ENCODE assay signal across 8 cellular contexts in the genomic region with DNA sequence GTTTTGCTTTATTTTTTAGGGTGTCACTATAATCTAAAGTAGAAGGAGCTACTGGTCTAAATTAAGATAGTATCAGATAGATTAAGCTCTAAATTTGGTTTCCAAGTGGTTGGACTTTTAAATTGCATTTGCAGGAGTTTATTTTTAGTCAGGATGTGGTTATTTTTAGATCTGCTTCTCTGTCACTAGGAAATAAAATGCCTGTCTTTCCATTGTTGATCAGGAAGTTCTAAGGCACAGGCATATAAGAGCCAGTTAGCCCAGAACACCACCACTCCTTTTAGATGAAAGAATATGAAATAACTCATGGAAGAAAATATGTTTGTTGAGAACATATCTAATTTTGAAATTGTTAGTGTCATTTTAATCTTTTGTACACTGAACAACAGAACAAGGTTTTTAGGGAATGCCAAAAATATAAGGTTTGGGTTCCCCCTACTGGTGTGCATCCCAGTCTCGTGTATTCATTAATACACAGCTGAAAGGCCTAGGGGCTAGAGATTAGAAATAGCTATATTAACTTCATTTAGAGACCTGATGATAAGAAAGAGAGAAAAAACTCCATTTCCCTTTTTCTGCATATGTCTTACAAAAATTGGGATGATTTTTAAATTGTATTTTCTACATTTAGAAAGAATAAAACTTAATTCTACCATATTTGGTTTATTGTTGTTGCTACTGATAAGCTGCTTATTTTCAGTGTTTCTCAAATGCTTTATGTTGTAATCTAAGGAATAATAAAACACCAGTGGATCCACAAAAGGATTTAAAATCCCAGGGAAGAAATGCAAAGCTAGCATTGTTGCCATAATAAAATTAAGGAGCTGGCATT.
DNase-seq lines count a peak whose midpoint lies in the region; ATAC-seq, FAIRE-seq and TF ChIP-seq lines count a peak whose summit lies in the region.

No MANE protein-coding gene starts in this region.

- H3K27me3 Mint-ChIP-seq in activated CD4-positive, alpha-beta T cell treated with anti-CD3 and anti-CD28 coated beads, Interleukin-2, amount 10 ng/mL, durations not matched to agents 7 days and 5 days, result no peaks in the 10 kb centered on the region
- no peaks in the 10 kb centered on the region for H3K27me3 Mint-ChIP-seq in activated T-helper 2 cell treated with anti-CD3 and anti-CD28 coated beads, Interferon-gamma antibody, Interleukin-2, Interleukin-4, amounts not matched to agents 10 μg/mL and 5 μg/mL and 100 μg/mL, durations not matched to agents 14 hours and 24 hours and 36 hours (ENCODE audit: low read depth)

- peak; percentile 60 for TF ChIP-seq CTCF in GM10266 (IDR thresholded peaks at IDR 0.05; ENCODE audit: control insufficient read depth, insufficient read depth, low read depth, missing control alignments)
- TF ChIP-seq CTCF in foreskin keratinocyte (conservative IDR thresholded peaks at IDR 0.05), result peak; percentile 79
- TF ChIP-seq CTCF in pancreas (IDR thresholded peaks at IDR 0.05), result peak in 3 of 4 donors; percentile 25 to 38 (median 34)

- H3K27me3 ChIP-seq in foreskin keratinocyte (no peaks in the 10 kb centered on the region), pancreas (no peaks in the 10 kb centered on the region)

- no peaks in the 10 kb centered on the region for H3K36me3 Mint-ChIP-seq in activated CD4-positive, alpha-beta T cell treated with anti-CD3 and anti-CD28 coated beads, Interleukin-2, amount 10 ng/mL, durations not matched to agents 7 days and 5 days (ENCODE audit: low read depth)
- peaks cover 4% of the 10 kb centered on the region for H3K36me3 Mint-ChIP-seq in activated T-helper 2 cell treated with anti-CD3 and anti-CD28 coated beads, Interferon-gamma antibody, Interleukin-2, Interleukin-4, amounts not matched to agents 10 μg/mL and 5 μg/mL and 100 μg/mL, durations not matched to agents 14 hours and 24 hours and 36 hours (ENCODE audit: low read depth)

- CTCF ChIA-PET in activated CD4-positive, alpha-beta T cell treated with anti-CD3 and anti-CD28 coated beads, Interleukin-2, amount 10 ng/mL, durations not matched to agents 7 days and 5 days (lab: Charles Lee), result interaction anchor here (0.8 to 1.1 kb wide), 3 partner anchors 13 to 32 kb away, joined by 3 to 4 read pairs (median 3); no protein-coding TSS in a partner anchor

- FAIRE-seq in pancreas (lab: Jason Lieb, UNC), result peak; percentile 86

- no peak overlapping the region for H3K4me3 ChIP-seq in pancreas

- H3K9me3 ChIP-seq in pancreas, result no peaks in the 10 kb centered on the region

- intact Hi-C loops in pancreas (cut with DNase I), result no loop called here
- intact Hi-C loops in activated T-helper 2 cell treated with anti-CD3 and anti-CD28 coated beads, Interferon-gamma antibody, Interleukin-2, Interleukin-4, amounts not matched to agents 10 μg/mL and 5 μg/mL and 100 μg/mL, durations not matched to agents 14 hours and 24 hours and 36 hours (cut with micrococcal nuclease), result loop anchor here (5.0 to 10.0 kb wide), 3 partner anchors 159 to 454 kb away; a partner anchor contains a TSS

- peaks cover 3% of the 10 kb centered on the region for H3K4me1 ChIP-seq in foreskin keratinocyte
- peaks cover 5 to 20% (median 12%) of the 10 kb centered on the region in 3 donors for H3K4me1 ChIP-seq in pancreas

- H3K36me3 ChIP-seq in pancreas, result peaks cover 0 to 5% (median 3%) of the 10 kb centered on the region in 3 donors

- no peaks in the 10 kb centered on the region for H3K9me3 Mint-ChIP-seq in activated CD4-positive, alpha-beta T cell treated with anti-CD3 and anti-CD28 coated beads, Interleukin-2, amount 10 ng/mL, durations not matched to agents 7 days and 5 days
- H3K9me3 Mint-ChIP-seq in activated T-helper 2 cell treated with anti-CD3 and anti-CD28 coated beads, Interferon-gamma antibody, Interleukin-2, Interleukin-4, amounts not matched to agents 10 μg/mL and 5 μg/mL and 100 μg/mL, durations not matched to agents 14 hours and 24 hours and 36 hours, result no peaks in the 10 kb centered on the region

- peak; percentile 61 for DNase-seq in AG20443 (ENCODE audit: low spot score)
- DNase-seq in GM10266 (ENCODE audit: extremely low spot score), result peak; percentile 33
- DNase-seq in NCI-H2107 (lab: John Stamatoyannopoulos, UW), result peak; percentile 42
- peak; percentile 42 for DNase-seq in activated CD4-positive, alpha-beta T cell treated with anti-CD3 and anti-CD28 coated beads, Interleukin-2, amount 10 ng/mL, durations not matched to agents 7 days and 5 days
- DNase-seq in foreskin keratinocyte, result peak in 1 of 2 donors; percentile 20
- peak in 3 of 6 donors; percentile 10 to 33 (median 21) for DNase-seq in pancreas
- no peak for DNase-seq in activated T-helper 2 cell treated with anti-CD3 and anti-CD28 coated beads, Interferon-gamma antibody, Interleukin-2, Interleukin-4, amounts not matched to agents 10 μg/mL and 5 μg/mL and 100 μg/mL, durations not matched to agents 14 hours and 24 hours and 36 hours (ENCODE audit: low spot score)

- POLR2A ChIA-PET in activated CD4-positive, alpha-beta T cell treated with anti-CD3 and anti-CD28 coated beads, Interleukin-2, amount 10 ng/mL, durations not matched to agents 7 days and 5 days (lab: Charles Lee), result interaction anchor here (0.7 kb wide), 1 partner anchor 75 kb away, joined by 4 read pairs; no protein-coding TSS in a partner anchor

- H3K27ac ChIP-seq in foreskin keratinocyte, result no peak overlapping the region
- peak overlapping the region in 2 of 4 donors; percentile 62 to 64 for H3K27ac ChIP-seq in pancreas

- H3K4me3 Mint-ChIP-seq in activated CD4-positive, alpha-beta T cell treated with anti-CD3 and anti-CD28 coated beads, Interleukin-2, amount 10 ng/mL, durations not matched to agents 7 days and 5 days, result no peak overlapping the region
- H3K4me3 Mint-ChIP-seq in activated T-helper 2 cell treated with anti-CD3 and anti-CD28 coated beads, Interferon-gamma antibody, Interleukin-2, Interleukin-4, amounts not matched to agents 10 μg/mL and 5 μg/mL and 100 μg/mL, durations not matched to agents 14 hours and 24 hours and 36 hours (ENCODE audit: low read depth), result no peak overlapping the region

- WGBS in pancreas, 2 donors, result 5 to 8% methylated on average over 1 of the region's 1 CpG

- peaks cover 9% of the 10 kb centered on the region for H3K4me1 Mint-ChIP-seq in activated CD4-positive, alpha-beta T cell treated with anti-CD3 and anti-CD28 coated beads, Interleukin-2, amount 10 ng/mL, durations not matched to agents 7 days and 5 days
- peaks cover 10% of the 10 kb centered on the region for H3K4me1 Mint-ChIP-seq in activated T-helper 2 cell treated with anti-CD3 and anti-CD28 coated beads, Interferon-gamma antibody, Interleukin-2, Interleukin-4, amounts not matched to agents 10 μg/mL and 5 μg/mL and 100 μg/mL, durations not matched to agents 14 hours and 24 hours and 36 hours (ENCODE audit: low read depth)

- ATAC-seq in foreskin keratinocyte, result peak; percentile 59
- peak; percentile 62 to 84 (median 81) for ATAC-seq in pancreas
- no peak for ATAC-seq in GM21723 (IDR thresholded peaks at IDR 0.05; ENCODE audit: unreplicated experiment)

- H3K27ac Mint-ChIP-seq in activated CD4-positive, alpha-beta T cell treated with anti-CD3 and anti-CD28 coated beads, Interleukin-2, amount 10 ng/mL, durations not matched to agents 7 days and 5 days, result no peak overlapping the region
- H3K27ac Mint-ChIP-seq in activated T-helper 2 cell treated with anti-CD3 and anti-CD28 coated beads, Interferon-gamma antibody, Interleukin-2, Interleukin-4, amounts not matched to agents 10 μg/mL and 5 μg/mL and 100 μg/mL, durations not matched to agents 14 hours and 24 hours and 36 hours, result no peak overlapping the region
